Comparison of ENCODE assay signal across 1 cellular context in the genomic region with DNA sequence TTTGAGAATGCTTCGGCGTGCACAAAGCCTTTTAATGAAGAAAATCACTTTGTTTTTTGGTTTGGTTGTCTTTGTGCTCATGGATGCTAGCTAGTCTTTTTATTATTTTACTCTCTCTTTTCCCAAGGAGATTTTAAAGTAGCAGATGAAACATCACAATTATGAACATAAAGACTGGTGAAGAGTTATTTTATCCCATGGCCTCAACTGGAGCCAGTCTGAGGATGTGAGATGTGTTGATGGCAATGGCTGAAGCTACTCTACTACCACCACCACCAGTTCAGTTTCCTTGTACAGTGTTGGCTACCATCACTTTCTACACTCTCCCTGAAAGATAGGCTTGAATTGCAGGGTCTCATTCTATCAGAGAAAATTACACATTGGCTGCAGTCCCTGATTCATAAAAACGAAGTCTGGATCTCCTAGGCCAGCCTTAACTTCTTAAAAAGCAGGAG.
A peak's percentile ranks its signal among the peaks of the same experiment; 100 is the strongest.
TF ChIP-seq lines count a peak whose summit lies in the region.

No MANE protein-coding gene starts in this region.

TF ChIP-seq in GM12878, 131 proteins besides CTCF, POLR2A, EP300 and RAD21:
- no peak for TF ChIP-seq POU2F2 (IDR thresholded peaks at IDR 0.05; ENCODE audit: borderline replicate concordance, low read depth, low read length)
- TF ChIP-seq, protein P1, sequence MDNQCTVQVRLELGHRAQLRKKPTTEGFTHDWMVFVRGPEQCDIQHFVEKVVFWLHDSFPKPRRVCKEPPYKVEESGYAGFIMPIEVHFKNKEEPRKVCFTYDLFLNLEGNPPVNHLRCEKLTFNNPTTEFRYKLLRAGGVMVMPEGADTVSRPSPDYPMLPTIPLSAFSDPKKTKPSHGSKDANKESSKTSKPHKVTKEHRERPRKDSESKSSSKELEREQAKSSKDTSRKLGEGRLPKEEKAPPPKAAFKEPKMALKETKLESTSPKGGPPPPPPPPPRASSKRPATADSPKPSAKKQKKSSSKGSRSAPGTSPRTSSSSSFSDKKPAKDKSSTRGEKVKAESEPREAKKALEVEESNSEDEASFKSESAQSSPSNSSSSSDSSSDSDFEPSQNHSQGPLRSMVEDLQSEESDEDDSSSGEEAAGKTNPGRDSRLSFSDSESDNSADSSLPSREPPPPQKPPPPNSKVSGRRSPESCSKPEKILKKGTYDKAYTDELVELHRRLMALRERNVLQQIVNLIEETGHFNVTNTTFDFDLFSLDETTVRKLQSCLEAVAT (IDR thresholded peaks at IDR 0.05) = no peak
- TF ChIP-seq, protein P2, sequence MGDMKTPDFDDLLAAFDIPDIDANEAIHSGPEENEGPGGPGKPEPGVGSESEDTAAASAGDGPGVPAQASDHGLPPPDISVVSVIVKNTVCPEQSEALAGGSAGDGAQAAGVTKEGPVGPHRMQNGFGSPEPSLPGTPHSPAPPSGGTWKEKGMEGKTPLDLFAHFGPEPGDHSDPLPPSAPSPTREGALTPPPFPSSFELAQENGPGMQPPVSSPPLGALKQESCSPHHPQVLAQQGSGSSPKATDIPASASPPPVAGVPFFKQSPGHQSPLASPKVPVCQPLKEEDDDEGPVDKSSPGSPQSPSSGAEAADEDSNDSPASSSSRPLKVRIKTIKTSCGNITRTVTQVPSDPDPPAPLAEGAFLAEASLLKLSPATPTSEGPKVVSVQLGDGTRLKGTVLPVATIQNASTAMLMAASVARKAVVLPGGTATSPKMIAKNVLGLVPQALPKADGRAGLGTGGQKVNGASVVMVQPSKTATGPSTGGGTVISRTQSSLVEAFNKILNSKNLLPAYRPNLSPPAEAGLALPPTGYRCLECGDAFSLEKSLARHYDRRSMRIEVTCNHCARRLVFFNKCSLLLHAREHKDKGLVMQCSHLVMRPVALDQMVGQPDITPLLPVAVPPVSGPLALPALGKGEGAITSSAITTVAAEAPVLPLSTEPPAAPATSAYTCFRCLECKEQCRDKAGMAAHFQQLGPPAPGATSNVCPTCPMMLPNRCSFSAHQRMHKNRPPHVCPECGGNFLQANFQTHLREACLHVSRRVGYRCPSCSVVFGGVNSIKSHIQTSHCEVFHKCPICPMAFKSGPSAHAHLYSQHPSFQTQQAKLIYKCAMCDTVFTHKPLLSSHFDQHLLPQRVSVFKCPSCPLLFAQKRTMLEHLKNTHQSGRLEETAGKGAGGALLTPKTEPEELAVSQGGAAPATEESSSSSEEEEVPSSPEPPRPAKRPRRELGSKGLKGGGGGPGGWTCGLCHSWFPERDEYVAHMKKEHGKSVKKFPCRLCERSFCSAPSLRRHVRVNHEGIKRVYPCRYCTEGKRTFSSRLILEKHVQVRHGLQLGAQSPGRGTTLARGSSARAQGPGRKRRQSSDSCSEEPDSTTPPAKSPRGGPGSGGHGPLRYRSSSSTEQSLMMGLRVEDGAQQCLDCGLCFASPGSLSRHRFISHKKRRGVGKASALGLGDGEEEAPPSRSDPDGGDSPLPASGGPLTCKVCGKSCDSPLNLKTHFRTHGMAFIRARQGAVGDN (IDR thresholded peaks at IDR 0.05) = peak; percentile 41; the same call in 1 of the 2 replicates
